ENCODE assay signal across 1 cellular context in the genomic region with DNA sequence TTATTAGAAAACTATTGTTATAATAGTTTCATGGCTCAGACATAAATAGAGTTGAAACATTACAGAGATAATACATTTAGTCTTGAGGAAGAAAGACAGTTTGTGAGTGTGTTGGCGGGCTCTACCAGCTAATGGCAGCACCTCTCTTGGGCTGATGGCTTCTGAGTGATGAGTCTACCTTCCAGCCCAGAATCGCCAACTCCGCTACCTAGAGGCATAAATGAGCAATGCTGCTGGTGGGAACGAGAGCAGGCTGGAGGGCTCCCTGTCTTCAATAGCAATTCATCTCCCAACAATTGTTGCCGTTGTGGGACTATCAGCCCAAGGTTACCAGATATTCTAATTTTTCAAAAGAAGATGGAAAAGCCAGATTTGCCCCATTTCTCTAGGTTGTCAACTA.
TF ChIP-seq lines count a peak whose summit lies in the region.

No MANE protein-coding gene starts in this region.

TF ChIP-seq in GM23338, 12 proteins besides CTCF, POLR2A, EP300 and RAD21 (continued from another document):
- TF ChIP-seq STAT1 (IDR thresholded peaks at IDR 0.05; ENCODE audit: unreplicated experiment) (no peak), ETS1 (IDR thresholded peaks at IDR 0.05) (no peak), ZNF462 (CRISPR knock-in tag; IDR thresholded peaks at IDR 0.05) (no peak), ZNF114 (CRISPR knock-in tag; IDR thresholded peaks at IDR 0.05) (no peak), ZNF331 (CRISPR knock-in tag; IDR thresholded peaks at IDR 0.05; ENCODE audit: low read depth) (no peak), JUNB (IDR thresholded peaks at IDR 0.05; ENCODE audit: unreplicated experiment) (no peak)
- TF ChIP-seq, protein P1, sequence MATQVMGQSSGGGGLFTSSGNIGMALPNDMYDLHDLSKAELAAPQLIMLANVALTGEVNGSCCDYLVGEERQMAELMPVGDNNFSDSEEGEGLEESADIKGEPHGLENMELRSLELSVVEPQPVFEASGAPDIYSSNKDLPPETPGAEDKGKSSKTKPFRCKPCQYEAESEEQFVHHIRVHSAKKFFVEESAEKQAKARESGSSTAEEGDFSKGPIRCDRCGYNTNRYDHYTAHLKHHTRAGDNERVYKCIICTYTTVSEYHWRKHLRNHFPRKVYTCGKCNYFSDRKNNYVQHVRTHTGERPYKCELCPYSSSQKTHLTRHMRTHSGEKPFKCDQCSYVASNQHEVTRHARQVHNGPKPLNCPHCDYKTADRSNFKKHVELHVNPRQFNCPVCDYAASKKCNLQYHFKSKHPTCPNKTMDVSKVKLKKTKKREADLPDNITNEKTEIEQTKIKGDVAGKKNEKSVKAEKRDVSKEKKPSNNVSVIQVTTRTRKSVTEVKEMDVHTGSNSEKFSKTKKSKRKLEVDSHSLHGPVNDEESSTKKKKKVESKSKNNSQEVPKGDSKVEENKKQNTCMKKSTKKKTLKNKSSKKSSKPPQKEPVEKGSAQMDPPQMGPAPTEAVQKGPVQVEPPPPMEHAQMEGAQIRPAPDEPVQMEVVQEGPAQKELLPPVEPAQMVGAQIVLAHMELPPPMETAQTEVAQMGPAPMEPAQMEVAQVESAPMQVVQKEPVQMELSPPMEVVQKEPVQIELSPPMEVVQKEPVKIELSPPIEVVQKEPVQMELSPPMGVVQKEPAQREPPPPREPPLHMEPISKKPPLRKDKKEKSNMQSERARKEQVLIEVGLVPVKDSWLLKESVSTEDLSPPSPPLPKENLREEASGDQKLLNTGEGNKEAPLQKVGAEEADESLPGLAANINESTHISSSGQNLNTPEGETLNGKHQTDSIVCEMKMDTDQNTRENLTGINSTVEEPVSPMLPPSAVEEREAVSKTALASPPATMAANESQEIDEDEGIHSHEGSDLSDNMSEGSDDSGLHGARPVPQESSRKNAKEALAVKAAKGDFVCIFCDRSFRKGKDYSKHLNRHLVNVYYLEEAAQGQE (IDR thresholded peaks at IDR 0.05; ENCODE audit: unreplicated experiment), result no peak
